Comparison of ENCODE assay signal across 9 cellular contexts in the genomic region with DNA sequence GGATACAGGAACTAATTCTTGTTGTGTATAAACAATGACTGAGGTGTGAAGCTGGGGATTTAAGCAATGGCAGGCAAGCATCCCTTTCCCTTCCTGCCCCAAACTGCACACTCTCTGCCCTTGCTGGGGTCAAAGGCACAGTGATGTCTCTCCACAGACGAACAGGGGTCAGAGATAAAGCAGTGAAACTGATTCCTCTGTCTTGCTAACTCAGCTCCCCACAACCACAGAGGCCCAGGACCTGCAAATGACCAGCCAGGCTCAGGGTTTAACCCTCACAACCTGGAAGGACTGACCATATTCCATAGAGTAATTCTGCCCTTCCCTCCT.
A peak's percentile ranks its signal among the peaks of the same experiment; 100 is the strongest.
DNase-seq lines count a peak whose midpoint lies in the region; ATAC-seq and TF ChIP-seq lines count a peak whose summit lies in the region.
"Had no signal": no experiment of that assay in that cellular context is flagged by ENCODE, and none has a peak within 500 bp of the region (broad histone marks: within the 10 kb centered on the region; RNA-seq: fewer than 3 reads in every experiment).

No MANE protein-coding gene starts in this region.

- peak in 1 of 3 donors; percentile 27 for DNase-seq in CD4-positive, CD25-positive, alpha-beta regulatory T cell
- DNase-seq in Jurkat, Clone E6-1 (ENCODE audit: low read depth, low spot score): no peak
- DNase-seq in esophagus muscularis mucosa (ENCODE audit: extremely low spot score) (no peak), OCI-M2 (lab: John Stamatoyannopoulos, UW; ENCODE audit: unreplicated experiment) (no peak), islet precursor cell (no peak), lower leg skin (ENCODE audit: low spot score in 2 of 2) (no peak)

- peaks cover 23% of the 10 kb centered on the region for H3K36me3 ChIP-seq in CD4-positive, CD25-positive, alpha-beta regulatory T cell (ENCODE audit: control insufficient read depth, insufficient read depth, low read length)
- H3K36me3 ChIP-seq in esophagus muscularis mucosa: no peaks in the 10 kb centered on the region

- 83% methylated on average over 1 of the region's 1 CpG for WGBS in esophagus muscularis mucosa
- 71 to 81% methylated on average over 1 of the region's 1 CpG for WGBS in lower leg skin, 2 donors

- peak overlapping the region; percentile 90 to 99 (median 97) for H3K27ac Mint-ChIP-seq in CD4-positive, CD25-positive, alpha-beta regulatory T cell

- peaks cover 5% of the 10 kb centered on the region for H3K27me3 Mint-ChIP-seq in CD4-positive, CD25-positive, alpha-beta regulatory T cell

- no peak for ATAC-seq in CD4-positive, CD25-positive, alpha-beta regulatory T cell (ENCODE audit: low read depth in 2 of 2)
- peak; percentile 5 for ATAC-seq in GM19452 (IDR thresholded peaks at IDR 0.05; ENCODE audit: unreplicated experiment)
- ATAC-seq in HG03045 (IDR thresholded peaks at IDR 0.05; ENCODE audit: unreplicated experiment): no peak

- H3K4me3 Mint-ChIP-seq in CD4-positive, CD25-positive, alpha-beta regulatory T cell: peak overlapping the region; percentile 78 to 95 (median 88)

- no peak for TF ChIP-seq EP300 in esophagus muscularis mucosa (IDR thresholded peaks at IDR 0.05)

- peaks cover 26 to 100% (median 76%) of the 10 kb centered on the region in 4 donors for H3K4me1 Mint-ChIP-seq in CD4-positive, CD25-positive, alpha-beta regulatory T cell

- peak overlapping the region; percentile 94 for H3K27ac ChIP-seq in CD4-positive, CD25-positive, alpha-beta regulatory T cell (ENCODE audit: insufficient read depth, low read length, poor library complexity, severe bottlenecking)
- peak overlapping the region in 2 of 4 donors; percentile 53 to 58 for H3K27ac ChIP-seq in esophagus muscularis mucosa (replicated peaks in 1 of 4)
- H3K27ac ChIP-seq: C4-2B had no signal

- H3K9me3 ChIP-seq in CD4-positive, CD25-positive, alpha-beta regulatory T cell (ENCODE audit: control insufficient read depth in 2 of 2, low read length in 2 of 2): no peaks in the 10 kb centered on the region
- no peaks in the 10 kb centered on the region for H3K9me3 ChIP-seq in esophagus muscularis mucosa

- H3K4me1 ChIP-seq in CD4-positive, CD25-positive, alpha-beta regulatory T cell (ENCODE audit: control insufficient read depth, insufficient read depth, low read length, poor library complexity, severe bottlenecking): peaks cover 88% of the 10 kb centered on the region
- peaks cover 18 to 34% (median 31%) of the 10 kb centered on the region in 4 donors for H3K4me1 ChIP-seq in esophagus muscularis mucosa

- intact Hi-C loops in esophagus muscularis mucosa (cut with DNase I): no loop called here
- intact Hi-C loops in lower leg skin (cut with DNase I; ENCODE audit: low total_unique reads): loop anchor here (1.0 kb wide), 1 partner anchor 30 kb away; no protein-coding TSS in a partner anchor

- TF ChIP-seq POLR2A in esophagus muscularis mucosa (IDR thresholded peaks at IDR 0.05; ENCODE audit: low read depth): no peak
- no peak for TF ChIP-seq POLR2A in lower leg skin (IDR thresholded peaks at IDR 0.05)

- no peaks in the 10 kb centered on the region for H3K9me3 Mint-ChIP-seq in CD4-positive, CD25-positive, alpha-beta regulatory T cell

- peaks cover 28% of the 10 kb centered on the region for H3K36me3 Mint-ChIP-seq in CD4-positive, CD25-positive, alpha-beta regulatory T cell

- no peaks in the 10 kb centered on the region for H3K27me3 ChIP-seq in CD4-positive, CD25-positive, alpha-beta regulatory T cell (ENCODE audit: control insufficient read depth, insufficient read depth, low read length)
- no peaks in the 10 kb centered on the region for H3K27me3 ChIP-seq in esophagus muscularis mucosa

- peak overlapping the region; percentile 79 for H3K4me3 ChIP-seq in CD4-positive, CD25-positive, alpha-beta regulatory T cell (ENCODE audit: low read depth, low read length)
- peak overlapping the region; percentile 43 for H3K4me3 ChIP-seq in Jurkat, Clone E6-1 (ENCODE audit: low read length)
- H3K4me3 ChIP-seq in esophagus muscularis mucosa: peak overlapping the region in 3 of 4 donors; percentile 18 to 40 (median 37)
- H3K4me3 ChIP-seq in lower leg skin (ENCODE audit: low read depth, poor library complexity, severe bottlenecking): no peak overlapping the region

- TF ChIP-seq CTCF in esophagus muscularis mucosa (IDR thresholded peaks at IDR 0.05) (no peak), lower leg skin (IDR thresholded peaks at IDR 0.05) (no peak)
